In the genomic region with DNA sequence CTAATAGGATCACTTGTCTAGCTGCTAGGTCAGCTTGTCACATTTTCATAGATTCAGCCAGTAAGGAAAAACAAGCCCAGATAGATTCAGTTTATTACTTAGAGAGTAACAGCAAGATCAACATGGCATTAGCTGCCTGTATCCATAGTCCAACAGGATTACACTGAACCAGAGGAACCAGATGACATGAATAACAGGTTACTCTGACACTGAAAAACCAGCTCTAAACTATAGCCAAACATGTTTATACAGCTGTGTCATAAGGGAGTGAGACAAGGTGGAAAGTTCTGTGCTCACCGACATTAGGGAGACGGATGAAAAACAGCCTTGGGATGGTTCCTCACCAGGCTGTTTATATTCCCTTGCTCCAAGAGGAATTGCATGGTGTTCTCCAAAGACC, we compare ENCODE assay signal across 20 cellular contexts.
"Had no signal": no experiment of that assay in that cellular context is flagged by ENCODE, and none has a peak within 500 bp of the region (broad histone marks: within the 10 kb centered on the region; RNA-seq: fewer than 3 reads in every experiment).

No MANE protein-coding gene starts in this region.

- H3K4me2 ChIP-seq: SK-N-SH had no signal

- H3K9ac ChIP-seq: SK-N-SH had no signal

- DNase-seq: Karpas-422, KG1, MG63, NCI-H1092, NCI-H1105 treated with DMSO at 0.1 percent for 48 hours, NCI-H1417 treated with DMSO at 0.1 percent for 48 hours, NCI-H146, NCI-H1694 treated with DMSO at 0.1 percent for 48 hours, NCI-H1930, NCI-H2081 treated with DMSO at 0.1 percent for 48 hours, NCI-H2171, NCI-H345, NCI-H446 treated with DMSO at 0.1 percent for 48 hours, NCI-H510A treated with DMSO at 0.1 percent for 48 hours, NCI-H526, SHP77, SK-N-SH, SW 1271 had no signal

- H3K4me3 ChIP-seq: MG63 had no signal

- H3K27me3 ChIP-seq: MG63 had no signal

- H3K9me3 ChIP-seq: MG63, SK-N-SH had no signal

- H3K27ac ChIP-seq: RWPE1 had no signal

- H3K36me3 ChIP-seq: MG63 had no signal

- ATAC-seq: Panc1 had no signal
